In genomic region chr9:100352727-100353505, GRCh38 we compare ENCODE assay signal across 1 cellular context.
TF ChIP-seq lines count a peak whose summit lies in the region.

Gene TEX10 (minus strand): TSS chr9:100352942. CDS start chr9:100349363, 3,579 bp downstream.

TF ChIP-seq in HepG2, 621 proteins besides CTCF, POLR2A, EP300 and RAD21 (continued from another document and continues in another):
- TF ChIP-seq IRF1 (CRISPR knock-in tag; IDR thresholded peaks at IDR 0.05; ENCODE audit: low read depth) (no peak), ZNF253 (CRISPR knock-in tag; IDR thresholded peaks at IDR 0.05; ENCODE audit: borderline replicate concordance) (0 out of 2 replicates have a peak, but pooled peaks have one; percentile 50), NR2F1 (CRISPR knock-in tag; IDR thresholded peaks at IDR 0.05) (no peak), NR2F6 (IDR thresholded peaks at IDR 0.05) (no peak), NR2F6 (CRISPR knock-in tag; IDR thresholded peaks at IDR 0.05) (peak; percentile 34; the same call in 1 of the 2 replicates), ZC3H4 (CRISPR knock-in tag; IDR thresholded peaks at IDR 0.05; ENCODE audit: borderline replicate concordance) (no peak), ZNF652 (CRISPR knock-in tag; IDR thresholded peaks at IDR 0.05; ENCODE audit: borderline replicate concordance, low read depth) (no peak), BATF2 (CRISPR knock-in tag; IDR thresholded peaks at IDR 0.05) (peak; percentile 94), CREB1 (IDR thresholded peaks at IDR 0.05) (0 out of 2 replicates have a peak, but pooled peaks have one; percentile 46), CREB1 (CRISPR knock-in tag; IDR thresholded peaks at IDR 0.05) (peak; percentile 69), ARHGAP35 (CRISPR knock-in tag; IDR thresholded peaks at IDR 0.05; ENCODE audit: borderline replicate concordance) (peak; percentile 62; the same call in 1 of the 2 replicates), MXD3 (CRISPR knock-in tag; IDR thresholded peaks at IDR 0.05) (peak; percentile 59; the same call in 1 of the 2 replicates), ZNF513 (CRISPR knock-in tag; conservative IDR thresholded peaks at IDR 0.05) (no peak), GMEB2 (CRISPR knock-in tag; IDR thresholded peaks at IDR 0.05; ENCODE audit: low read depth) (peak; percentile 47), ZGPAT (CRISPR knock-in tag; IDR thresholded peaks at IDR 0.05) (peak; percentile 94), ZNF780A (CRISPR knock-in tag; IDR thresholded peaks at IDR 0.05) (no peak), ZBTB43 (CRISPR knock-in tag; conservative IDR thresholded peaks at IDR 0.05) (0 out of 2 replicates have a peak, but pooled peaks have one; percentile 42), GATAD1 (CRISPR knock-in tag; IDR thresholded peaks at IDR 0.05) (peak; percentile 90), HOXA7 (CRISPR knock-in tag; IDR thresholded peaks at IDR 0.05) (0 out of 2 replicates have a peak, but pooled peaks have one; percentile 35), GPBP1L1 (CRISPR knock-in tag; IDR thresholded peaks at IDR 0.05) (no peak), JUNB (CRISPR knock-in tag; IDR thresholded peaks at IDR 0.05; ENCODE audit: borderline replicate concordance) (no peak), ZNF576 (CRISPR knock-in tag; IDR thresholded peaks at IDR 0.05) (no peak), SALL1 (CRISPR knock-in tag; IDR thresholded peaks at IDR 0.05) (peak; percentile 95), ZNF446 (CRISPR knock-in tag; IDR thresholded peaks at IDR 0.05) (no peak), MED8 (CRISPR knock-in tag; IDR thresholded peaks at IDR 0.05; ENCODE audit: insufficient replicate concordance) (peak; percentile 38), KMT2B (CRISPR knock-in tag; IDR thresholded peaks at IDR 0.05) (peak; percentile 94), SRSF4 (IDR thresholded peaks at IDR 0.05; ENCODE audit: low read depth, low read length, poor library complexity, severe bottlenecking) (no peak), HES4 (CRISPR knock-in tag; IDR thresholded peaks at IDR 0.05; ENCODE audit: borderline replicate concordance) (peak; percentile 56; the same call in 1 of the 2 replicates), USF2 (IDR thresholded peaks at IDR 0.05; ENCODE audit: low read depth, low read length) (peak; percentile 85), USF2 (CRISPR knock-in tag; IDR thresholded peaks at IDR 0.05; ENCODE audit: borderline replicate concordance) (peak; percentile 98; the same call in 1 of the 2 replicates), TCF7 (IDR thresholded peaks at IDR 0.05; ENCODE audit: low read depth) (no peak), ZNF773 (CRISPR knock-in tag; IDR thresholded peaks at IDR 0.05; ENCODE audit: borderline replicate concordance) (no peak), MEF2D (CRISPR knock-in tag; IDR thresholded peaks at IDR 0.05) (no peak; the same call in 1 of the 2 replicates), ZNF569 (CRISPR knock-in tag; IDR thresholded peaks at IDR 0.05; ENCODE audit: borderline replicate concordance) (no peak), ATM (IDR thresholded peaks at IDR 0.05; ENCODE audit: borderline replicate concordance) (no peak), NAIF1 (CRISPR knock-in tag; IDR thresholded peaks at IDR 0.05; ENCODE audit: borderline replicate concordance) (peak; percentile 40; the same call in 1 of the 2 replicates), ZFAT (CRISPR knock-in tag; conservative IDR thresholded peaks at IDR 0.05) (0 out of 2 replicates have a peak, but pooled peaks have one; percentile 31), RCOR2 (CRISPR knock-in tag; IDR thresholded peaks at IDR 0.05) (peak; percentile 40; the same call in 1 of the 2 replicates), GZF1 (CRISPR knock-in tag; IDR thresholded peaks at IDR 0.05) (no peak; the same call in 1 of the 2 replicates), PLRG1 (conservative IDR thresholded peaks at IDR 0.05) (no peak), ZNF75D (CRISPR knock-in tag; IDR thresholded peaks at IDR 0.05; ENCODE audit: borderline replicate concordance) (no peak; the same call in 1 of the 2 replicates), ZNF335 (CRISPR knock-in tag; IDR thresholded peaks at IDR 0.05) (peak; percentile 66; the same call in 1 of the 2 replicates), TEF (CRISPR knock-in tag; IDR thresholded peaks at IDR 0.05) (no peak; the same call in 1 of the 2 replicates), RBM22 (optimal IDR thresholded peaks at IDR 0.05; ENCODE audit: low read length) (no peak), PCBP2 (optimal IDR thresholded peaks at IDR 0.05; ENCODE audit: low read depth, low read length, poor library complexity, severe bottlenecking) (no peak), KDM3A (CRISPR knock-in tag; IDR thresholded peaks at IDR 0.05; ENCODE audit: low read depth) (peak; percentile 90; the same call in 1 of the 2 replicates), TERF1 (CRISPR knock-in tag; IDR thresholded peaks at IDR 0.05) (no peak), RBFOX2 (IDR thresholded peaks at IDR 0.05; ENCODE audit: low read depth, low read length) (peak; percentile 95), FOXK2 (IDR thresholded peaks at IDR 0.05) (peak; percentile 70), MEIS1 (CRISPR knock-in tag; IDR thresholded peaks at IDR 0.05; ENCODE audit: borderline replicate concordance) (0 out of 2 replicates have a peak, but pooled peaks have one; percentile 70), HDAC1 (CRISPR knock-in tag; IDR thresholded peaks at IDR 0.05) (peak; percentile 88), WIZ (CRISPR knock-in tag; IDR thresholded peaks at IDR 0.05) (peak; percentile 74; the same call in 1 of the 2 replicates)
